ENCODE assay signal across 18 cellular contexts in the genomic region with DNA sequence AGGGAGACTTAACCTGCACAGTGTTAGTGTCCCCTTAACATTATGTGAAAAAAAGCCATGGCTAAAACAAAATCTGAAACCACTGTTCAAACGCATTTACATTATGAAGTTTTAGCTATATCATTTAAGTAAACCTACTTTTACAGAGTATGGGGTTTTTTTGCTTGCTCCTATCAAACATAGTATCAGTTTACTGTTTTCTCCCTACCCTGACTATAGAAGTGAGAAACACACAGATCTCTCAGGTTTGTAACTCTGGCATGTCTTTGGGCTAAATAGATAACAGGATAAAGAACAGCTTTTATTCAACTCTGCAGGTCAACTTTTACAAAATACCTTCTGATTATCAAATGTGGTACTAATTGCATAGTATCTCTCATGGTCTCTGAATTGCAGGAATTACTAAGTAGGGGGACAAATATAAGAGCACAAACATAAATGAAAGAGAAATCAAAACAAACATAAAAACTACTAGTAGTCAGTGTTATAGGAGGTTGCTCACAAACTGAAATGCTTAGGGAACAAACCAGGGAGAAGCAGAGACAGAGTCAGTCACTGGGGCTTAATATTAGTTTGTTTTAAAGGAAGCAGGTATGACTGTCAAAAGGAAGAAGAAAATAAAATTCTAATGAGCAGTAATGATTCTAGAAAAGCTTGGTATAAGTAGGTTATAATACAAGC.
DNase-seq lines count a peak whose midpoint lies in the region; ATAC-seq, FAIRE-seq and TF ChIP-seq lines count a peak whose summit lies in the region.
"Had no signal": no experiment of that assay in that cellular context is flagged by ENCODE, and none has a peak within 500 bp of the region (broad histone marks: within the 10 kb centered on the region; RNA-seq: fewer than 3 reads in every experiment).

No MANE protein-coding gene starts in this region.

- H3K27ac Mint-ChIP-seq in activated T-helper 17 cell treated with anti-CD3 and anti-CD28 coated beads, Interleukin-2, amount 50 U/mL, for 72 hours = peak overlapping the region; percentile 14
- peak overlapping the region; percentile 21 for H3K27ac Mint-ChIP-seq in nephron progenitor cell
- H3K27ac Mint-ChIP-seq: CD14-positive monocyte, H9 had no signal

- TF ChIP-seq POLR2A in A549 (IDR thresholded peaks at IDR 0.05; ENCODE audit: low read length) (no peak), Peyer's patch (IDR thresholded peaks at IDR 0.05) (no peak)

- no peak for ATAC-seq in A549
- ATAC-seq in activated T-helper 17 cell treated with anti-CD3 and anti-CD28 coated beads, Interleukin-2, amount 50 U/mL, for 72 hours (replicated peaks) = no peak
- ATAC-seq: HepG2 had no signal

- no peak for DNase-seq in A549 (ENCODE audit: low read depth in 1 of 2, low spot score in 1 of 2)
- DNase-seq in GM18507 (ENCODE audit: extremely low spot score, insufficient read length, low read depth) = no peak
- DNase-seq in nephron progenitor cell = no peak
- DNase-seq in H7 = no peak
- DNase-seq in HuH-7.5 (ENCODE audit: low spot score) = no peak
- DNase-seq in Peyer's patch = no peak
- DNase-seq: CD4-positive, alpha-beta memory T cell; DMS153; DMS79; GDM1; GOT3; H9; KG1 had no signal

- H3K4me3 ChIP-seq in A549 = no peak overlapping the region
- no peak overlapping the region for H3K4me3 ChIP-seq in H7 (ENCODE audit: insufficient read depth, low read depth, low read length)
- H3K4me3 ChIP-seq in Peyer's patch = no peak overlapping the region
- H3K4me3 ChIP-seq: BLaER1 had no signal

- H3K4me2 ChIP-seq in A549 = no peak overlapping the region
- H3K4me2 ChIP-seq: BLaER1 had no signal

- H3K36me3 Mint-ChIP-seq in activated T-helper 17 cell treated with anti-CD3 and anti-CD28 coated beads, Interleukin-2, amount 50 U/mL, for 72 hours (ENCODE audit: low read depth) = no peaks in the 10 kb centered on the region
- no peaks in the 10 kb centered on the region for H3K36me3 Mint-ChIP-seq in nephron progenitor cell (ENCODE audit: low read depth)
- H3K36me3 Mint-ChIP-seq: CD14-positive monocyte had no signal

- FAIRE-seq in A549 (lab: Jason Lieb, UNC) (peak; percentile 23), GM18507 (lab: Jason Lieb, UNC) (peak; percentile 63)
- FAIRE-seq: A204.1, HepG2 had no signal

- WGBS in A549 (ENCODE audit: missing lambda C conversion rate) = 83% methylated on average over 1 of the region's 1 CpG

- no peak for TF ChIP-seq EP300 in A549 (IDR thresholded peaks at IDR 0.05)

- POLR2A ChIA-PET in A549 (lab: Yijun Ruan, JAX) = no interaction called here

- TF ChIP-seq RAD21 in A549 (conservative IDR thresholded peaks at IDR 0.05 in 1 of 2, IDR thresholded peaks at IDR 0.05 in 1 of 2) = no peak

- no peaks in the 10 kb centered on the region for H3K9me3 Mint-ChIP-seq in activated T-helper 17 cell treated with anti-CD3 and anti-CD28 coated beads, Interleukin-2, amount 50 U/mL, for 72 hours
- H3K9me3 Mint-ChIP-seq in nephron progenitor cell = no peaks in the 10 kb centered on the region
- H3K9me3 Mint-ChIP-seq: CD14-positive monocyte, H9 had no signal

- CTCF ChIA-PET in A549 (lab: Yijun Ruan, JAX) = interaction anchor here (0.6 kb wide), 2 partner anchors 94 to 114 kb away, joined by 3 read pairs; no protein-coding TSS in a partner anchor

- H3K4me1 ChIP-seq in A549 (no peaks in the 10 kb centered on the region), Peyer's patch (no peaks in the 10 kb centered on the region)

- no peak overlapping the region for H3K4me3 Mint-ChIP-seq in activated T-helper 17 cell treated with anti-CD3 and anti-CD28 coated beads, Interleukin-2, amount 50 U/mL, for 72 hours
- no peak overlapping the region for H3K4me3 Mint-ChIP-seq in nephron progenitor cell
- H3K4me3 Mint-ChIP-seq: CD14-positive monocyte, H9 had no signal

- H3K9me3 ChIP-seq in A549 (no peaks in the 10 kb centered on the region), Peyer's patch (no peaks in the 10 kb centered on the region)
- H3K9me3 ChIP-seq: BLaER1 had no signal

- TF ChIP-seq CTCF in A549 (IDR thresholded peaks at IDR 0.05) (no peak), nephron progenitor cell (IDR thresholded peaks at IDR 0.05) (no peak), Peyer's patch (IDR thresholded peaks at IDR 0.05) (no peak)

- peaks cover 23% of the 10 kb centered on the region for H3K4me1 Mint-ChIP-seq in activated T-helper 17 cell treated with anti-CD3 and anti-CD28 coated beads, Interleukin-2, amount 50 U/mL, for 72 hours
- H3K4me1 Mint-ChIP-seq in nephron progenitor cell = peaks cover 73% of the 10 kb centered on the region
- H3K4me1 Mint-ChIP-seq: CD14-positive monocyte, H9 had no signal

- no peak overlapping the region for H3K27ac ChIP-seq in A549
- H3K27ac ChIP-seq in Peyer's patch = no peak overlapping the region
- H3K27ac ChIP-seq: BLaER1 had no signal

- H3K27me3 ChIP-seq in H7 (ENCODE audit: control insufficient read depth, insufficient read depth, low read length) (no peaks in the 10 kb centered on the region), Peyer's patch (no peaks in the 10 kb centered on the region)
- H3K27me3 ChIP-seq: BLaER1 had no signal

- H3K36me3 ChIP-seq in H7 (replicated peaks; ENCODE audit: control insufficient read depth, insufficient read depth, low read length) (no peaks in the 10 kb centered on the region), Peyer's patch (no peaks in the 10 kb centered on the region)
- H3K36me3 ChIP-seq: BLaER1 had no signal

- H3K27me3 Mint-ChIP-seq in activated T-helper 17 cell treated with anti-CD3 and anti-CD28 coated beads, Interleukin-2, amount 50 U/mL, for 72 hours = no peaks in the 10 kb centered on the region
- no peaks in the 10 kb centered on the region for H3K27me3 Mint-ChIP-seq in nephron progenitor cell (ENCODE audit: low read depth, poor library complexity)
- H3K27me3 Mint-ChIP-seq: CD4-positive, alpha-beta memory T cell had no signal

TF ChIP-seq in A549, 52 proteins besides CTCF, POLR2A, EP300 and RAD21:
- TF ChIP-seq, protein P1, sequence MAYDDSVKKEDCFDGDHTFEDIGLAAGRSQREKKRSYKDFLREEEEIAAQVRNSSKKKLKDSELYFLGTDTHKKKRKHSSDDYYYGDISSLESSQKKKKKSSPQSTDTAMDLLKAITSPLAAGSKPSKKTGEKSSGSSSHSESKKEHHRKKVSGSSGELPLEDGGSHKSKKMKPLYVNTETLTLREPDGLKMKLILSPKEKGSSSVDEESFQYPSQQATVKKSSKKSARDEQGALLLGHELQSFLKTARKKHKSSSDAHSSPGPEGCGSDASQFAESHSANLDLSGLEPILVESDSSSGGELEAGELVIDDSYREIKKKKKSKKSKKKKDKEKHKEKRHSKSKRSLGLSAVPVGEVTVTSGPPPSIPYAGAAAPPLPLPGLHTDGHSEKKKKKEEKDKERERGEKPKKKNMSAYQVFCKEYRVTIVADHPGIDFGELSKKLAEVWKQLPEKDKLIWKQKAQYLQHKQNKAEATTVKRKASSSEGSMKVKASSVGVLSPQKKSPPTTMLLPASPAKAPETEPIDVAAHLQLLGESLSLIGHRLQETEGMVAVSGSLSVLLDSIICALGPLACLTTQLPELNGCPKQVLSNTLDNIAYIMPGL (CRISPR knock-in tag; IDR thresholded peaks at IDR 0.05; ENCODE audit: borderline replicate concordance) = no peak
- no peak for TF ChIP-seq MYC (IDR thresholded peaks at IDR 0.05; ENCODE audit: borderline replicate concordance, low read length)
